In the genomic region with DNA sequence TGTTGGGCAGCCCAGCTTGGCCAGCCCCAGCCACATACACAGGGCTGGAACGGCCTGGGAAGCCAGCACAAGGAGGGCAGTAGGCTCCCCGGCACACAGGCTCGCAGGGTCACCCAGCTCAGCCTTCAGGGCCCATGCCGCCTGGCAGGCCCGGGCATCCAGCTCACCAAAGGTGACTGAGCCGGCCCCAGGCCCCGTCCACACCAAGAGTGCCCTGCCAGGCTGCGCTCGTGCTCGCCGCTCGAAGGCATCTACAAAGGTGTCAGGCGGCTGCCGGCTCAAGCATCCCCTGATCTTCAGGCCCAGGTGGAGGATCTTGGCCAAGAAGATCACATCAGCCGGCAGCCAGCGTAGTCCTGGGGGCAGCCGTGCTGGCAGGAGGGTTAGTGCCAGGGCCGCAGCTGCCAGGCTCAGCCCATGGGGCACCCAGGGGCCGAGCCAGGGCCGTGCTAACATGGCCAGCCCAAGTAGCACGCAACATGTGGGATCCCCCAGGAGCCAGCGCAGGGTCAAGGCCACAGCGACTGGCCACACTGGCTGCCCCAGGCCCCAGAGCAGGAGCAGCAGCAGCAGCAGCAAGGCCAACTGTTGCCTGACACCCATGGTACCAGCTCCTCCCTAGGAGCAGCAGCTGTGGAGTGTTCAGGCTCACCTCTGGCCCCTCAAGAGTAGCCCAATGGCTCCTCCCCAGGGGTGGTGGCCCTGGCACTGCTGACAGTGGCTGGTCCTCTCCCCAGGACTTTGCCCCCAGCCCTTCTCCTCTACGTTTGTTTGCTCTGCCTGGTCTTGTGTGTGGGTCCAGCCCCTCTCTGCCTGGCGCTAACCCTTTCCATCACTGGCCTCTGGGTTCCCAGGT, we compare ENCODE assay signal across 1 cellular context.
TF ChIP-seq lines count a peak whose summit lies in the region.

Gene SLC27A5 (minus strand): TSS at position 640 of the 856 bp plus-strand sequence. CDS start 37 bp downstream, at position 603.

TF ChIP-seq in HepG2, 621 proteins besides CTCF, POLR2A, EP300 and RAD21 (continued from another document and continues in another):
- TF ChIP-seq, protein P1, sequence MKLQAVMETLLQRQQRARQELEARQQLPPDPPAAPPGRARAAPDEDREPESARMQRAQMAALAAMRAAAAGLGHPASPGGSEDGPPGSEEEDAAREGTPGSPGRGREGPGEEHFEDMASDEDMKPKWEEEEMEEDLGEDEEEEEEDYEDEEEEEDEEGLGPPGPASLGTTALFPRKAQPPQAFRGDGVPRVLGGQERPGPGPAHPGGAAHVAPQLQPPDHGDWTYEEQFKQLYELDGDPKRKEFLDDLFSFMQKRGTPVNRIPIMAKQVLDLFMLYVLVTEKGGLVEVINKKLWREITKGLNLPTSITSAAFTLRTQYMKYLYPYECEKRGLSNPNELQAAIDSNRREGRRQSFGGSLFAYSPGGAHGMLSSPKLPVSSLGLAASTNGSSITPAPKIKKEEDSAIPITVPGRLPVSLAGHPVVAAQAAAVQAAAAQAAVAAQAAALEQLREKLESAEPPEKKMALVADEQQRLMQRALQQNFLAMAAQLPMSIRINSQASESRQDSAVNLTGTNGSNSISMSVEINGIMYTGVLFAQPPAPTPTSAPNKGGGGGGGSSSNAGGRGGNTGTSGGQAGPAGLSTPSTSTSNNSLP (IDR thresholded peaks at IDR 0.05; ENCODE audit: low read depth, low read length): no peak
- no peak for TF ChIP-seq ZNF205 (CRISPR knock-in tag; IDR thresholded peaks at IDR 0.05)
- peak; percentile 81 for TF ChIP-seq MED1 (CRISPR knock-in tag; IDR thresholded peaks at IDR 0.05)
- TF ChIP-seq ZNF670 (CRISPR knock-in tag; IDR thresholded peaks at IDR 0.05; ENCODE audit: borderline replicate concordance): no peak
- TF ChIP-seq, protein P2, sequence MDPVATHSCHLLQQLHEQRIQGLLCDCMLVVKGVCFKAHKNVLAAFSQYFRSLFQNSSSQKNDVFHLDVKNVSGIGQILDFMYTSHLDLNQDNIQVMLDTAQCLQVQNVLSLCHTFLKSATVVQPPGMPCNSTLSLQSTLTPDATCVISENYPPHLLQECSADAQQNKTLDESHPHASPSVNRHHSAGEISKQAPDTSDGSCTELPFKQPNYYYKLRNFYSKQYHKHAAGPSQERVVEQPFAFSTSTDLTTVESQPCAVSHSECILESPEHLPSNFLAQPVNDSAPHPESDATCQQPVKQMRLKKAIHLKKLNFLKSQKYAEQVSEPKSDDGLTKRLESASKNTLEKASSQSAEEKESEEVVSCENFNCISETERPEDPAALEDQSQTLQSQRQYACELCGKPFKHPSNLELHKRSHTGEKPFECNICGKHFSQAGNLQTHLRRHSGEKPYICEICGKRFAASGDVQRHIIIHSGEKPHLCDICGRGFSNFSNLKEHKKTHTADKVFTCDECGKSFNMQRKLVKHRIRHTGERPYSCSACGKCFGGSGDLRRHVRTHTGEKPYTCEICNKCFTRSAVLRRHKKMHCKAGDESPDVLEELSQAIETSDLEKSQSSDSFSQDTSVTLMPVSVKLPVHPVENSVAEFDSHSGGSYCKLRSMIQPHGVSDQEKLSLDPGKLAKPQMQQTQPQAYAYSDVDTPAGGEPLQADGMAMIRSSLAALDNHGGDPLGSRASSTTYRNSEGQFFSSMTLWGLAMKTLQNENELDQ (CRISPR knock-in tag; IDR thresholded peaks at IDR 0.05; ENCODE audit: borderline replicate concordance): no peak
- TF ChIP-seq, protein P3, sequence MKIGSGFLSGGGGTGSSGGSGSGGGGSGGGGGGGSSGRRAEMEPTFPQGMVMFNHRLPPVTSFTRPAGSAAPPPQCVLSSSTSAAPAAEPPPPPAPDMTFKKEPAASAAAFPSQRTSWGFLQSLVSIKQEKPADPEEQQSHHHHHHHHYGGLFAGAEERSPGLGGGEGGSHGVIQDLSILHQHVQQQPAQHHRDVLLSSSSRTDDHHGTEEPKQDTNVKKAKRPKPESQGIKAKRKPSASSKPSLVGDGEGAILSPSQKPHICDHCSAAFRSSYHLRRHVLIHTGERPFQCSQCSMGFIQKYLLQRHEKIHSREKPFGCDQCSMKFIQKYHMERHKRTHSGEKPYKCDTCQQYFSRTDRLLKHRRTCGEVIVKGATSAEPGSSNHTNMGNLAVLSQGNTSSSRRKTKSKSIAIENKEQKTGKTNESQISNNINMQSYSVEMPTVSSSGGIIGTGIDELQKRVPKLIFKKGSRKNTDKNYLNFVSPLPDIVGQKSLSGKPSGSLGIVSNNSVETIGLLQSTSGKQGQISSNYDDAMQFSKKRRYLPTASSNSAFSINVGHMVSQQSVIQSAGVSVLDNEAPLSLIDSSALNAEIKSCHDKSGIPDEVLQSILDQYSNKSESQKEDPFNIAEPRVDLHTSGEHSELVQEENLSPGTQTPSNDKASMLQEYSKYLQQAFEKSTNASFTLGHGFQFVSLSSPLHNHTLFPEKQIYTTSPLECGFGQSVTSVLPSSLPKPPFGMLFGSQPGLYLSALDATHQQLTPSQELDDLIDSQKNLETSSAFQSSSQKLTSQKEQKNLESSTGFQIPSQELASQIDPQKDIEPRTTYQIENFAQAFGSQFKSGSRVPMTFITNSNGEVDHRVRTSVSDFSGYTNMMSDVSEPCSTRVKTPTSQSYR (CRISPR knock-in tag; IDR thresholded peaks at IDR 0.05; ENCODE audit: borderline replicate concordance): no peak
- TF ChIP-seq, protein P4, sequence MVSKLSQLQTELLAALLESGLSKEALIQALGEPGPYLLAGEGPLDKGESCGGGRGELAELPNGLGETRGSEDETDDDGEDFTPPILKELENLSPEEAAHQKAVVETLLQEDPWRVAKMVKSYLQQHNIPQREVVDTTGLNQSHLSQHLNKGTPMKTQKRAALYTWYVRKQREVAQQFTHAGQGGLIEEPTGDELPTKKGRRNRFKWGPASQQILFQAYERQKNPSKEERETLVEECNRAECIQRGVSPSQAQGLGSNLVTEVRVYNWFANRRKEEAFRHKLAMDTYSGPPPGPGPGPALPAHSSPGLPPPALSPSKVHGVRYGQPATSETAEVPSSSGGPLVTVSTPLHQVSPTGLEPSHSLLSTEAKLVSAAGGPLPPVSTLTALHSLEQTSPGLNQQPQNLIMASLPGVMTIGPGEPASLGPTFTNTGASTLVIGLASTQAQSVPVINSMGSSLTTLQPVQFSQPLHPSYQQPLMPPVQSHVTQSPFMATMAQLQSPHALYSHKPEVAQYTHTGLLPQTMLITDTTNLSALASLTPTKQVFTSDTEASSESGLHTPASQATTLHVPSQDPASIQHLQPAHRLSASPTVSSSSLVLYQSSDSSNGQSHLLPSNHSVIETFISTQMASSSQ (IDR thresholded peaks at IDR 0.05; ENCODE audit: low read depth): no peak; the same call in 1 of the 2 replicates
- TF ChIP-seq, protein P4 (CRISPR knock-in tag; IDR thresholded peaks at IDR 0.05; ENCODE audit: borderline replicate concordance): peak; percentile 68
- peak; percentile 54; the same call in 1 of the 2 replicates for TF ChIP-seq SOX5 (CRISPR knock-in tag; IDR thresholded peaks at IDR 0.05; ENCODE audit: borderline replicate concordance)
- TF ChIP-seq, protein P5, sequence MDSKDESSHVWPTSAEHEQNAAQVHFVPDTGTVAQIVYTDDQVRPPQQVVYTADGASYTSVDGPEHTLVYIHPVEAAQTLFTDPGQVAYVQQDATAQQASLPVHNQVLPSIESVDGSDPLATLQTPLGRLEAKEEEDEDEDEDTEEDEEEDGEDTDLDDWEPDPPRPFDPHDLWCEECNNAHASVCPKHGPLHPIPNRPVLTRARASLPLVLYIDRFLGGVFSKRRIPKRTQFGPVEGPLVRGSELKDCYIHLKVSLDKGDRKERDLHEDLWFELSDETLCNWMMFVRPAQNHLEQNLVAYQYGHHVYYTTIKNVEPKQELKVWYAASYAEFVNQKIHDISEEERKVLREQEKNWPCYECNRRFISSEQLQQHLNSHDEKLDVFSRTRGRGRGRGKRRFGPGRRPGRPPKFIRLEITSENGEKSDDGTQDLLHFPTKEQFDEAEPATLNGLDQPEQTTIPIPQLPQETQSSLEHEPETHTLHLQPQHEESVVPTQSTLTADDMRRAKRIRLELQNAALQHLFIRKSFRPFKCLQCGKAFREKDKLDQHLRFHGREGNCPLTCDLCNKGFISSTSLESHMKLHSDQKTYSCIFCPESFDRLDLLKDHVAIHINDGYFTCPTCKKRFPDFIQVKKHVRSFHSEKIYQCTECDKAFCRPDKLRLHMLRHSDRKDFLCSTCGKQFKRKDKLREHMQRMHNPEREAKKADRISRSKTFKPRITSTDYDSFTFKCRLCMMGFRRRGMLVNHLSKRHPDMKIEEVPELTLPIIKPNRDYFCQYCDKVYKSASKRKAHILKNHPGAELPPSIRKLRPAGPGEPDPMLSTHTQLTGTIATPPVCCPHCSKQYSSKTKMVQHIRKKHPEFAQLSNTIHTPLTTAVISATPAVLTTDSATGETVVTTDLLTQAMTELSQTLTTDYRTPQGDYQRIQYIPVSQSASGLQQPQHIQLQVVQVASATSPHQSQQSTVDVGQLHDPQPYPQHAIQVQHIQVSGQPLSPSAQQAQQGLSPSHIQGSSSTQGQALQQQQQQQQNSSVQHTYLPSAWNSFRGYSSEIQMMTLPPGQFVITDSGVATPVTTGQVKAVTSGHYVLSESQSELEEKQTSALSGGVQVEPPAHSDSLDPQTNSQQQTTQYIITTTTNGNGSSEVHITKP (CRISPR knock-in tag; IDR thresholded peaks at IDR 0.05; ENCODE audit: low read depth): peak; percentile 93
- TF ChIP-seq USF2 (IDR thresholded peaks at IDR 0.05; ENCODE audit: low read depth, low read length): no peak
- no peak for TF ChIP-seq USF2 (CRISPR knock-in tag; IDR thresholded peaks at IDR 0.05; ENCODE audit: borderline replicate concordance)
- TF ChIP-seq SIX1 (CRISPR knock-in tag; IDR thresholded peaks at IDR 0.05; ENCODE audit: borderline replicate concordance): no peak
- TF ChIP-seq SNAPC2 (CRISPR knock-in tag; IDR thresholded peaks at IDR 0.05): no peak
- TF ChIP-seq SATB2 (CRISPR knock-in tag; IDR thresholded peaks at IDR 0.05): no peak
- TF ChIP-seq HDAC2 (CRISPR knock-in tag; IDR thresholded peaks at IDR 0.05): peak; percentile 78; the same call in 1 of the 2 replicates
- peak; percentile 89 for TF ChIP-seq RARA (CRISPR knock-in tag; IDR thresholded peaks at IDR 0.05)
- no peak for TF ChIP-seq ZNF256 (CRISPR knock-in tag; conservative IDR thresholded peaks at IDR 0.05)
- TF ChIP-seq KLF6 (CRISPR knock-in tag; IDR thresholded peaks at IDR 0.05): no peak
- TF ChIP-seq, protein P6, sequence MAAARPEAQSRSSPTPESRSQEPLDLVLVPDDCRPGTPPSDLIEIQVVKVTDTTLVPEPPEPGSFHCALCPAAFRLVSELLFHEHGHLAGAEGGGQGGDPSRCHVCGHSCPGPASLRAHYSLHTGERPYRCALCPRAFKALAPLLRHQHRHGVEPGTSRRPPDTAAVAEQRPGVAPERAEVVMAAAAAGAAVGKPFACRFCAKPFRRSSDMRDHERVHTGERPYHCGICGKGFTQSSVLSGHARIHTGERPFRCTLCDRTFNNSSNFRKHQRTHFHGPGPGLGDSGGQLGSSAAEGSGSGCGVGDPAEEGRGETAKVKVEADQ (CRISPR knock-in tag; IDR thresholded peaks at IDR 0.05; ENCODE audit: borderline replicate concordance): peak; percentile 79
- TF ChIP-seq ZBTB46 (CRISPR knock-in tag; IDR thresholded peaks at IDR 0.05; ENCODE audit: borderline replicate concordance): peak; percentile 82; the same call in 1 of the 2 replicates
- no peak for TF ChIP-seq ZNF614 (CRISPR knock-in tag; IDR thresholded peaks at IDR 0.05; ENCODE audit: borderline replicate concordance)
- TF ChIP-seq ZNF556 (CRISPR knock-in tag; IDR thresholded peaks at IDR 0.05; ENCODE audit: borderline replicate concordance): peak; percentile 71; the same call in 1 of the 2 replicates
- no peak for TF ChIP-seq ZSCAN21 (CRISPR knock-in tag; IDR thresholded peaks at IDR 0.05; ENCODE audit: borderline replicate concordance)
- peak; percentile 84 for TF ChIP-seq RBFOX2 (IDR thresholded peaks at IDR 0.05; ENCODE audit: low read depth, low read length)
- peak; percentile 94 for TF ChIP-seq HNF4A (CRISPR knock-in tag; IDR thresholded peaks at IDR 0.05)
- TF ChIP-seq STAG1 (CRISPR knock-in tag; IDR thresholded peaks at IDR 0.05): peak; percentile 23
